Comparison of ENCODE assay signal across 2 cellular contexts in the genomic region with DNA sequence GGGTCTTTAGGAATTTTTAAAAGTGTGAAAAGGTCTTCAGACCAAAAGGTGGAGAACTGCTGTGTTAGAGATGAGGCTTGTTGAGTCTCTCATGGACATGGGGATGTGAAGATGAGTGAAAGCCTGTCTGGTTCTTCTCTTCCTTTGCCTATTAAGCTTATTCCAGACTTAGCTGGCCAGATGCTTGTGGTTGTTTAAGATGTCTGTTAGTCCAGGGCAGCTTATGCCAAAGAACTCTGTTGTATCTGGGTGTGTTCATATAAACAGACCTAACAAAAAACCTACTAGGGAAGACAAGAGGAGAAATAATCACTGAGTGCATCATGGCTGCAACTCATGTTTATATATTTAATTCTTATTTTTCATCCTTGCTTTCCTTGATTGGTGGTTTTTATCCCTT.
TF ChIP-seq lines count a peak whose summit lies in the region.

No MANE protein-coding gene starts in this region.

TF ChIP-seq in K562, 482 proteins besides CTCF, POLR2A, EP300 and RAD21:
- no peak for TF ChIP-seq MTA2 (IDR thresholded peaks at IDR 0.05; ENCODE audit: low read depth)
- TF ChIP-seq SUPT5H (IDR thresholded peaks at IDR 0.05) = no peak
- no peak for TF ChIP-seq HOMEZ (CRISPR knock-in tag; IDR thresholded peaks at IDR 0.05)
- TF ChIP-seq NFIX (CRISPR knock-in tag; IDR thresholded peaks at IDR 0.05; ENCODE audit: low read depth) = no peak
- TF ChIP-seq CEBPG (CRISPR knock-in tag; IDR thresholded peaks at IDR 0.05) = no peak
- no peak for TF ChIP-seq CEBPG (tag; conservative IDR thresholded peaks at IDR 0.05 in 1 of 2, IDR thresholded peaks at IDR 0.05 in 1 of 2)
- no peak for TF ChIP-seq HEY1 (CRISPR knock-in tag; IDR thresholded peaks at IDR 0.05; ENCODE audit: borderline replicate concordance)
- no peak for TF ChIP-seq BCL6 (CRISPR knock-in tag; IDR thresholded peaks at IDR 0.05)
- TF ChIP-seq, protein P1, sequence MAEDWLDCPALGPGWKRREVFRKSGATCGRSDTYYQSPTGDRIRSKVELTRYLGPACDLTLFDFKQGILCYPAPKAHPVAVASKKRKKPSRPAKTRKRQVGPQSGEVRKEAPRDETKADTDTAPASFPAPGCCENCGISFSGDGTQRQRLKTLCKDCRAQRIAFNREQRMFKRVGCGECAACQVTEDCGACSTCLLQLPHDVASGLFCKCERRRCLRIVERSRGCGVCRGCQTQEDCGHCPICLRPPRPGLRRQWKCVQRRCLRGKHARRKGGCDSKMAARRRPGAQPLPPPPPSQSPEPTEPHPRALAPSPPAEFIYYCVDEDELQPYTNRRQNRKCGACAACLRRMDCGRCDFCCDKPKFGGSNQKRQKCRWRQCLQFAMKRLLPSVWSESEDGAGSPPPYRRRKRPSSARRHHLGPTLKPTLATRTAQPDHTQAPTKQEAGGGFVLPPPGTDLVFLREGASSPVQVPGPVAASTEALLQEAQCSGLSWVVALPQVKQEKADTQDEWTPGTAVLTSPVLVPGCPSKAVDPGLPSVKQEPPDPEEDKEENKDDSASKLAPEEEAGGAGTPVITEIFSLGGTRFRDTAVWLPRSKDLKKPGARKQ (CRISPR knock-in tag; IDR thresholded peaks at IDR 0.05) = no peak
- TF ChIP-seq CHD4 (IDR thresholded peaks at IDR 0.05; ENCODE audit: insufficient read depth, insufficient replicate concordance, low read depth, low read length, poor library complexity, severe bottlenecking) = no peak
- TF ChIP-seq, protein P2, sequence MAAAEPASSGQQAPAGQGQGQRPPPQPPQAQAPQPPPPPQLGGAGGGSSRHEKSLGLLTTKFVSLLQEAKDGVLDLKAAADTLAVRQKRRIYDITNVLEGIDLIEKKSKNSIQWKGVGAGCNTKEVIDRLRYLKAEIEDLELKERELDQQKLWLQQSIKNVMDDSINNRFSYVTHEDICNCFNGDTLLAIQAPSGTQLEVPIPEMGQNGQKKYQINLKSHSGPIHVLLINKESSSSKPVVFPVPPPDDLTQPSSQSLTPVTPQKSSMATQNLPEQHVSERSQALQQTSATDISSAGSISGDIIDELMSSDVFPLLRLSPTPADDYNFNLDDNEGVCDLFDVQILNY (CRISPR knock-in tag; IDR thresholded peaks at IDR 0.05) = no peak
- no peak for TF ChIP-seq POLR2H (tag; IDR thresholded peaks at IDR 0.05; ENCODE audit: low read depth)
- TF ChIP-seq SNIP1 (IDR thresholded peaks at IDR 0.05; ENCODE audit: low read depth) = no peak

TF ChIP-seq in GM12891, 5 proteins besides CTCF, POLR2A, EP300 and RAD21:
- TF ChIP-seq POU2F2 (IDR thresholded peaks at IDR 0.05; ENCODE audit: low read depth, low read length) (no peak), POLR2AphosphoS5 (IDR thresholded peaks at IDR 0.05; ENCODE audit: low read depth, low read length) (no peak), PAX5 (IDR thresholded peaks at IDR 0.05; ENCODE audit: insufficient read depth, low read length, severe bottlenecking) (no peak), TAF1 (IDR thresholded peaks at IDR 0.05; ENCODE audit: low read depth, low read length) (no peak), SPI1 (IDR thresholded peaks at IDR 0.05; ENCODE audit: low read depth, low read length) (no peak)
